8 cellular contexts compared by ENCODE assay signal in genomic region chr5:88269222-88269771, GRCh38. TPM values are rescaled to one million over a fixed set of nuclear protein-coding genes. Genes with fewer than 3 reads are reported as not detected.
A peak's percentile ranks its signal among the peaks of the same experiment; 100 is the strongest.
DNase-seq lines count a peak whose midpoint lies in the region; ATAC-seq and TF ChIP-seq lines count a peak whose summit lies in the region.

No MANE protein-coding gene starts in this region.

- H3K27me3 Mint-ChIP-seq in MCF 10A (ENCODE audit: insufficient read depth, unreplicated experiment): no peaks in the 10 kb centered on the region
- no peaks in the 10 kb centered on the region for H3K27me3 Mint-ChIP-seq in stimulated activated naive B cell treated with anti-CD40 and anti-IgM and Interleukin-4, amounts not matched to agents 10 μg/mL and 1 μg/mL and 100 μg/mL, for 72 hours

- peaks cover 37% of the 10 kb centered on the region for H3K36me3 Mint-ChIP-seq in MCF 10A (ENCODE audit: insufficient read depth, unreplicated experiment)
- H3K36me3 Mint-ChIP-seq in stimulated activated naive B cell treated with anti-CD40 and anti-IgM and Interleukin-4, amounts not matched to agents 10 μg/mL and 1 μg/mL and 100 μg/mL, for 72 hours: peaks cover 35 to 52% of the 10 kb centered on the region in 2 donors

- BruUV-seq in MCF 10A (replicated peaks; lab: Mats Ljungman, UMichigan): no TSS peak

- CTCF ChIA-PET in MCF 10A (lab: Yijun Ruan, JAX): no interaction called here

- peaks cover 0 to 34% (median 3%) of the 10 kb centered on the region in 4 donors for H3K4me1 ChIP-seq in Peyer's patch

- peak overlapping the region; percentile 98 for H3K27ac Mint-ChIP-seq in MCF 10A (ENCODE audit: low read depth, unreplicated experiment)
- peak overlapping the region; percentile 97 for H3K27ac Mint-ChIP-seq in stimulated activated naive B cell treated with anti-CD40 and anti-IgM and Interleukin-4, amounts not matched to agents 10 μg/mL and 1 μg/mL and 100 μg/mL, for 72 hours

- TF ChIP-seq POLR2A in Peyer's patch (IDR thresholded peaks at IDR 0.05): no peak

- POLR2A ChIA-PET in MCF 10A (lab: Yijun Ruan, JAX): interaction anchor here (0.6 to 1.5 kb wide), 5 partner anchors 11 to 367 kb away, joined by 3 read pairs; no protein-coding TSS in a partner anchor

- H3K4me1 Mint-ChIP-seq in MCF 10A (ENCODE audit: insufficient read depth, unreplicated experiment): peaks cover 31% of the 10 kb centered on the region
- peaks cover 18 to 47% of the 10 kb centered on the region in 2 donors for H3K4me1 Mint-ChIP-seq in stimulated activated naive B cell treated with anti-CD40 and anti-IgM and Interleukin-4, amounts not matched to agents 10 μg/mL and 1 μg/mL and 100 μg/mL, for 72 hours

- peaks cover 0 to 14% (median 0%) of the 10 kb centered on the region in 3 donors for H3K36me3 ChIP-seq in Peyer's patch

- DNase-seq in Peyer's patch (no peak), MCF 10A (ENCODE audit: unreplicated experiment) (peak; percentile 47), kidney tubule cell (ENCODE audit: low spot score) (peak; percentile 54), iPS-NIHi7 (ENCODE audit: extremely low spot score) (no peak)
- peak; percentile 9 for DNase-seq in stimulated activated naive B cell treated with anti-CD40 and anti-IgM and Interleukin-4, amounts not matched to agents 10 μg/mL and 1 μg/mL and 100 μg/mL, for 72 hours

- H3K27ac ChIP-seq in C4-2B: peak overlapping the region; percentile 80
- H3K27ac ChIP-seq in Peyer's patch: peak overlapping the region; percentile 78 to 91 (median 80)

- no peaks in the 10 kb centered on the region for H3K9me3 ChIP-seq in Peyer's patch

- H3K4me3 Mint-ChIP-seq in MCF 10A (ENCODE audit: unreplicated experiment): peak overlapping the region; percentile 99
- peak overlapping the region; percentile 96 to 99 for H3K4me3 Mint-ChIP-seq in stimulated activated naive B cell treated with anti-CD40 and anti-IgM and Interleukin-4, amounts not matched to agents 10 μg/mL and 1 μg/mL and 100 μg/mL, for 72 hours

- H3K9me3 Mint-ChIP-seq in MCF 10A (ENCODE audit: unreplicated experiment): no peaks in the 10 kb centered on the region
- peaks cover 3 to 4% of the 10 kb centered on the region in 2 donors for H3K9me3 Mint-ChIP-seq in stimulated activated naive B cell treated with anti-CD40 and anti-IgM and Interleukin-4, amounts not matched to agents 10 μg/mL and 1 μg/mL and 100 μg/mL, for 72 hours

- peak overlapping the region; percentile 46 to 91 (median 72) for H3K4me3 ChIP-seq in Peyer's patch

- ATAC-seq in GM18867 (IDR thresholded peaks at IDR 0.05; ENCODE audit: unreplicated experiment) (peak; percentile 19), HG03066 (IDR thresholded peaks at IDR 0.05; ENCODE audit: low read depth, unreplicated experiment) (peak; percentile 14)
- ATAC-seq in stimulated activated naive B cell treated with anti-CD40 and anti-IgM and Interleukin-4, amounts not matched to agents 10 μg/mL and 1 μg/mL and 100 μg/mL, for 72 hours (replicated peaks): peak; percentile 17 to 31

- H3K27me3 ChIP-seq in Peyer's patch: no peaks in the 10 kb centered on the region

- TF ChIP-seq CTCF in C4-2B (conservative IDR thresholded peaks at IDR 0.05) (no peak), Peyer's patch (IDR thresholded peaks at IDR 0.05) (no peak), MCF 10A (IDR thresholded peaks at IDR 0.05; ENCODE audit: unreplicated experiment) (no peak)

- intact Hi-C loops in MCF 10A (cut with micrococcal nuclease): no loop called here

RNA-seq across cellular contexts. Expression of gene TMEM161B, which starts 0.7 kb away (rescaled TPM):
- total RNA-seq in Peyer's patch (10 to 100 TPM; 10.7 to 31.0 (median 25.3) TPM), MCF 10A (2022) (14.0 and 19.9 TPM in 2 replicates)

Comparison
In these comparisons a context has a peak if more than half of its experiments do, and no peak if none do; other contexts are left out.
1. DNase-seq: peak in MCF 10A (single experiment), kidney tubule cell (single experiment) and stimulated activated naive B cell treated with anti-CD40 and anti-IgM and Interleukin-4, amounts not matched to agents 10 μg/mL and 1 μg/mL and 100 μg/mL, for 72 hours (single experiment); none in Peyer's patch (0 of 3) and iPS-NIHi7 (single experiment).
2. Peak in every context shown above with its lines, with median percentiles within 50 percentile points of each other: ATAC-seq.